ENCODE assay signal across 14 cellular contexts in genomic region chr10:76779163-76779820, GRCh38.
DNase-seq lines count a peak whose midpoint lies in the region; FAIRE-seq and TF ChIP-seq lines count a peak whose summit lies in the region.
"Had no signal": no experiment of that assay in that cellular context is flagged by ENCODE, and none has a peak within 500 bp of the region (broad histone marks: within the 10 kb centered on the region; RNA-seq: fewer than 3 reads in every experiment).

No MANE protein-coding gene starts in this region.

- H3K9me3 ChIP-seq in HUES6 (ENCODE audit: control insufficient read depth, insufficient read depth, low read depth, low read length) (peaks cover 6% of the 10 kb centered on the region), muscle layer of colon (ENCODE audit: low read length) (no peaks in the 10 kb centered on the region), colonic mucosa (no peaks in the 10 kb centered on the region)

- peak; percentile 33 for DNase-seq in AG04449 (ENCODE audit: low read depth, low spot score)
- peak; percentile 44 for DNase-seq in choroid plexus epithelial cell (ENCODE audit: low read depth)
- DNase-seq in DMS53 treated with DMSO at 0.1 percent for 48 hours (lab: John Stamatoyannopoulos, UW; ENCODE audit: unreplicated experiment), result no peak
- DNase-seq in DMS153 treated with DMSO at 0.1 percent for 48 hours (lab: John Stamatoyannopoulos, UW; ENCODE audit: unreplicated experiment), result no peak
- DNase-seq in H54 (ENCODE audit: insufficient read length, low spot score), result no peak
- no peak for DNase-seq in colonic mucosa
- DNase-seq: activated CD4-positive, alpha-beta memory T cell treated with anti-CD3 and anti-CD28 coated beads for 36 hours; natural killer cell; NCI-H2081; SHP77 treated with DMSO at 0.1 percent for 48 hours had no signal

- no peaks in the 10 kb centered on the region for H3K36me3 ChIP-seq in HUES6 (ENCODE audit: control insufficient read depth, insufficient read depth, low read length)
- no peaks in the 10 kb centered on the region for H3K36me3 ChIP-seq in muscle layer of colon (ENCODE audit: insufficient read depth, low read length)
- no peaks in the 10 kb centered on the region for H3K36me3 ChIP-seq in colonic mucosa
- H3K36me3 ChIP-seq: gastroesophageal sphincter had no signal

- no peak overlapping the region for H3K4me3 ChIP-seq in AG04449 (ENCODE audit: low read depth, low read length)
- peak overlapping the region; percentile 16; the same call in 1 of the 2 replicates for H3K4me3 ChIP-seq in HUES6 (ENCODE audit: low read depth, low read length)
- no peak overlapping the region for H3K4me3 ChIP-seq in choroid plexus epithelial cell (ENCODE audit: low read depth, low read length)
- peak overlapping the region in 1 of 2 donors; percentile 3 for H3K4me3 ChIP-seq in muscle layer of colon (ENCODE audit: low read depth in 1 of 2, low read length in 2 of 2)
- H3K4me3 ChIP-seq in colonic mucosa, result no peak overlapping the region
- H3K4me3 ChIP-seq: BLaER1 treated with 17β-estradiol and CSF1 and Interleukin-3, amounts not matched to agents 10 nM and 100 nM; gastroesophageal sphincter had no signal

- H3K27me3 ChIP-seq in HUES6 (ENCODE audit: control insufficient read depth, insufficient read depth, low read length), result no peaks in the 10 kb centered on the region
- no peaks in the 10 kb centered on the region for H3K27me3 ChIP-seq in muscle layer of colon (ENCODE audit: control insufficient read depth in 1 of 2, insufficient read depth in 2 of 2, low read length in 2 of 2)
- H3K27me3 ChIP-seq in colonic mucosa, result no peaks in the 10 kb centered on the region
- H3K27me3 ChIP-seq: BLaER1 treated with 17β-estradiol and CSF1 and Interleukin-3, amounts not matched to agents 10 nM and 100 nM; gastroesophageal sphincter had no signal

- TF ChIP-seq POLR2A in H54 (IDR thresholded peaks at IDR 0.05; ENCODE audit: low read depth, low read length), result no peak

- intact Hi-C loops in colonic mucosa (cut with DNase I), result no loop called here

- peaks cover 21% of the 10 kb centered on the region for H3K4me1 ChIP-seq in HUES6 (ENCODE audit: control insufficient read depth, insufficient read depth, low read length)
- H3K4me1 ChIP-seq in muscle layer of colon (ENCODE audit: insufficient read depth, low read length), result peaks cover 25% of the 10 kb centered on the region
- no peaks in the 10 kb centered on the region for H3K4me1 ChIP-seq in colonic mucosa

- H3K9ac ChIP-seq in HUES6 (ENCODE audit: low read length) (no peak overlapping the region), muscle layer of colon (ENCODE audit: low read length) (no peak overlapping the region), colonic mucosa (ENCODE audit: low read depth in 2 of 2, low read length in 2 of 2) (no peak overlapping the region)
- H3K9ac ChIP-seq: BLaER1 treated with 17β-estradiol and CSF1 and Interleukin-3, amounts not matched to agents 10 nM and 100 nM had no signal

- no peak for FAIRE-seq in H54 (lab: Jason Lieb, UNC)

- peak overlapping the region; percentile 1; the same call in 1 of the 2 replicates for H3K27ac ChIP-seq in HUES6 (ENCODE audit: low read depth, low read length)
- peak overlapping the region; percentile 69 for H3K27ac ChIP-seq in muscle layer of colon (ENCODE audit: low read depth, low read length)
- H3K27ac ChIP-seq in colonic mucosa, result no peak overlapping the region
- H3K27ac ChIP-seq: BLaER1 treated with 17β-estradiol and CSF1 and Interleukin-3, amounts not matched to agents 10 nM and 100 nM; gastroesophageal sphincter had no signal

- CTCF ChIA-PET in AG04449 (lab: Yijun Ruan, JAX), result no interaction called here

- no peak for TF ChIP-seq CTCF in AG04449 (IDR thresholded peaks at IDR 0.05; ENCODE audit: insufficient read depth, low read length, missing control alignments)
- peak; percentile 28 for TF ChIP-seq CTCF in choroid plexus epithelial cell (conservative IDR thresholded peaks at IDR 0.05; ENCODE audit: low read depth, low read length)
- no peak for TF ChIP-seq CTCF in colonic mucosa (IDR thresholded peaks at IDR 0.05)

- POLR2A ChIA-PET in AG04449 (lab: Yijun Ruan, JAX), result no interaction called here

Comparison
In these comparisons a context has a peak if more than half of its experiments do, and no peak if none do; other contexts are left out.
1. DNase-seq: peak in AG04449 (single experiment) and choroid plexus epithelial cell (single experiment); none in DMS53 treated with DMSO at 0.1 percent for 48 hours (single experiment), DMS153 treated with DMSO at 0.1 percent for 48 hours (single experiment), H54 (single experiment) and colonic mucosa (single experiment).